Comparison of ENCODE assay signal across 14 cellular contexts in the genomic region with DNA sequence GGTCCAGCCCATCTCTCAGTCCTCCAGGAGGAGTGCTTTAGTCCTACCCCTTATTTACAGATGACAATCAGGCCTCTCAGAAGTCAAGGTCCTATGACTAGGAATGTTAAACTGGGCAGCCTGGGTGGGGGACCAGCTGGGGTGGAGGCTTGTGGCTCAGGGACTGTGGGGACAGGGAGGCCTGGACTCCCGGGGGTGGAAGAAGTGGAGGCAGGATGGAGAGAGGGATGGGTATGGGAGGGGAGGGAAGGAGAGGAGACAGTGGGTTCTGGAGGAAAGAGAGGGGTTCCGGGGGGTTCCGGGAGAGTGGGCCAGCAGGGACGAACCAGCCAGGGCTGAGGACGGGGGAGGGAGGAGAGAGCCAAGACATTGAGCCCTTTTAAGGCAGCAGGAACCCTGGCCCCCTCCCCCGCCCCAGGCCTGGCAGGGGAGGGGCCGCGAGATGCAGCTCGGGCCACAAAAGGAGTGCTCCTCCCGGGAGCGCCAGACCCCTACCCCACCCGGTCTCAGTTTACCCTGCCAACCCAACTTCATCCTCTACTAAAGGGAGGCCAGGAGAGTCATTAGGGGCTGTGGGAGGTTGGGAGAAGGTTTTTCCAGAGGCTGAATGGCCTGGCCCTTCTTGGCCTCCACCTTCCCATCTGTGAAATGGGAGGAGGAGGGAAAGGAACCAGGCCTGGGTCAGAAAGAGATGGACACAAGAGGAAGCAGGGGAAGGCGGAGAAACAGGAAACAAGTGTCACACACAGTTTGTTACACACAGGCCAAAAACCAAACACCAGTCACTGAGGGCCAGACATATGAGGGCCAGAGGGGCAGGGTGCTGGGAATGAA. TPM values are rescaled to one million over a fixed set of nuclear protein-coding genes. Genes with fewer than 3 reads are reported as not detected.
A peak's percentile ranks its signal among the peaks of the same experiment; 100 is the strongest.
DNase-seq lines count a peak whose midpoint lies in the region; ATAC-seq, FAIRE-seq and TF ChIP-seq lines count a peak whose summit lies in the region.
"Had no signal": no experiment of that assay in that cellular context is flagged by ENCODE, and none has a peak within 500 bp of the region (broad histone marks: within the 10 kb centered on the region; RNA-seq: fewer than 3 reads in every experiment).

No MANE protein-coding gene starts in this region.

- intact Hi-C loops in HepG2 (cut with micrococcal nuclease; ENCODE audit: unreplicated experiment) (no loop called here), right lobe of liver (cut with DNase I) (no loop called here), aorta (cut with DNase I) (no loop called here)

- H3K4me3 ChIP-seq in HepG2 (replicated peaks in 1 of 3; ENCODE audit: insufficient read depth in 1 of 3, low read depth in 2 of 3, low read length in 3 of 3) (no peak overlapping the region; a peak in 1 of 6 replicates), right lobe of liver (no peak overlapping the region), aorta (ENCODE audit: low read length in 2 of 2) (peak overlapping the region; percentile 62 to 76)

- H2AFZ ChIP-seq in HepG2 (ENCODE audit: low read length): no peak overlapping the region

- CTCF ChIA-PET in HepG2 (lab: Yijun Ruan, JAX; ENCODE audit: low intra/inter-chr PET ratio, low total read pairs): no interaction called here

- H3K4me1 Mint-ChIP-seq in chondrocyte (ENCODE audit: low read depth): peaks cover 47% of the 10 kb centered on the region
- H3K4me1 Mint-ChIP-seq in nephron: peaks cover 33% of the 10 kb centered on the region

- no peaks in the 10 kb centered on the region for H3K27me3 Mint-ChIP-seq in chondrocyte (ENCODE audit: low read depth)
- no peaks in the 10 kb centered on the region for H3K27me3 Mint-ChIP-seq in nephron (ENCODE audit: low read depth)
- H3K27me3 Mint-ChIP-seq: CD4-positive, CD25-positive, alpha-beta regulatory T cell had no signal

- TF ChIP-seq EP300 in HepG2 (IDR thresholded peaks at IDR 0.05; ENCODE audit: low read depth in 2 of 2, low read length in 2 of 2): no peak
- no peak for TF ChIP-seq EP300 in HepG2 (CRISPR knock-in tag; IDR thresholded peaks at IDR 0.05; ENCODE audit: borderline replicate concordance)

- TF ChIP-seq CTCF in HepG2 (CRISPR knock-in tag; IDR thresholded peaks at IDR 0.05) (no peak), right lobe of liver (IDR thresholded peaks at IDR 0.05) (no peak), chondrocyte (IDR thresholded peaks at IDR 0.05) (no peak), nephron (IDR thresholded peaks at IDR 0.05; ENCODE audit: unreplicated experiment in 3 of 3) (no peak)

- FAIRE-seq in HepG2 (lab: Jason Lieb, UNC): peak; percentile 18

- TF ChIP-seq POLR2A in HepG2 (IDR thresholded peaks at IDR 0.05; ENCODE audit: insufficient read depth in 1 of 2, low read depth in 2 of 2, low read length in 2 of 2): no peak
- no peak for TF ChIP-seq POLR2A in right lobe of liver (IDR thresholded peaks at IDR 0.05)

- WGBS in HepG2 (ENCODE audit: low lambda C conversion rate): 33% methylated on average over 9 of the region's 13 CpGs
- 30% methylated on average over 9 of the region's 13 CpGs for WGBS in right lobe of liver (ENCODE audit: insufficient coverage, low coverage, low lambda C conversion rate, missing lambda C conversion rate)
- 4 to 7% methylated on average over 10 to 13 of the region's 13 CpGs for WGBS in aorta, 2 donors

- no peak overlapping the region for H3K9ac ChIP-seq in HepG2 (ENCODE audit: insufficient read depth, low read depth, low read length)

- H3K79me2 ChIP-seq in HepG2 (ENCODE audit: insufficient read depth, low read length): no peaks in the 10 kb centered on the region

- peaks cover 3 to 4% of the 10 kb centered on the region in 2 experiments; a peak in 2 of 5 replicates for H3K36me3 ChIP-seq in HepG2 (replicated peaks in 1 of 2; ENCODE audit: control insufficient read depth in 1 of 2, insufficient read depth in 2 of 2, low read length in 2 of 2)
- H3K36me3 ChIP-seq in right lobe of liver: peaks cover 0 to 7% (median 0%) of the 10 kb centered on the region in 4 donors
- H3K36me3 ChIP-seq in aorta (ENCODE audit: control insufficient read depth in 1 of 2, insufficient read depth in 2 of 2, low read length in 1 of 2): peaks cover 0 to 18% of the 10 kb centered on the region in 2 donors

- POLR2A ChIA-PET in HepG2 (lab: Yijun Ruan, JAX): interaction anchor here (4.7 kb wide), 1 partner anchor 11 kb away, joined by 53 read pairs; a partner anchor contains a TSS

- ATAC-seq in HepG2 (peak; percentile 8), right lobe of liver (no peak), aorta (ENCODE audit: low FRiP score) (no peak)
- no peak for ATAC-seq in activated CD4-positive, CD25-positive, alpha-beta regulatory T cell treated with anti-CD3 and anti-CD28 coated beads, Interleukin-2, amount 50 U/mL, for 24 hours

- H3K4me2 ChIP-seq in HepG2 (ENCODE audit: low read depth, low read length): peak overlapping the region; percentile 75; the same call in 1 of the 2 replicates

- H3K9me3 Mint-ChIP-seq in chondrocyte (ENCODE audit: low read depth) (no peaks in the 10 kb centered on the region), nephron (no peaks in the 10 kb centered on the region)
- H3K9me3 Mint-ChIP-seq: activated naive CD8-positive, alpha-beta T cell treated with anti-CD3 and anti-CD28 coated beads, Interleukin-2, amount 10 ng/mL, durations not matched to agents 7 days and 5 days; CD4-positive, CD25-positive, alpha-beta regulatory T cell; memory B cell had no signal

- no peaks in the 10 kb centered on the region for H3K9me3 ChIP-seq in HepG2 (ENCODE audit: low read length)
- no peaks in the 10 kb centered on the region for H3K9me3 ChIP-seq in right lobe of liver
- no peaks in the 10 kb centered on the region for H3K9me3 ChIP-seq in aorta (ENCODE audit: control insufficient read depth, low read length)

- no peak overlapping the region for H3K27ac ChIP-seq in HepG2 (ENCODE audit: extremely low read length, insufficient read depth, low read length)
- no peak overlapping the region for H3K27ac ChIP-seq in right lobe of liver
- peak overlapping the region in 1 of 2 donors; percentile 73 for H3K27ac ChIP-seq in aorta (ENCODE audit: low read depth in 1 of 2, low read length in 2 of 2)

- peaks cover 35% of the 10 kb centered on the region for H3K4me1 ChIP-seq in HepG2 (ENCODE audit: insufficient read depth, low read length)
- H3K4me1 ChIP-seq in right lobe of liver: peaks cover 0 to 5% (median 0%) of the 10 kb centered on the region in 4 donors
- no peaks in the 10 kb centered on the region for H3K4me1 ChIP-seq in aorta (ENCODE audit: control insufficient read depth in 1 of 2, insufficient read depth in 2 of 2, low read length in 2 of 2)

- H3K4me3 Mint-ChIP-seq in chondrocyte (ENCODE audit: unreplicated experiment): peak overlapping the region; percentile 88
- peak overlapping the region; percentile 39 to 86 (median 83) for H3K4me3 Mint-ChIP-seq in nephron
- H3K4me3 Mint-ChIP-seq: activated CD4-positive, alpha-beta T cell treated with anti-CD3 and anti-CD28 coated beads for 36 hours; activated naive CD8-positive, alpha-beta T cell treated with anti-CD3 and anti-CD28 coated beads, Interleukin-2, amount 10 ng/mL, durations not matched to agents 7 days and 5 days had no signal

- peaks cover 4% of the 10 kb centered on the region; the same call in 1 of the 2 replicates for H4K20me1 ChIP-seq in HepG2 (ENCODE audit: insufficient read depth, low read length)

- TF ChIP-seq RAD21 in HepG2 (CRISPR knock-in tag; IDR thresholded peaks at IDR 0.05): no peak

- peaks cover 23% of the 10 kb centered on the region for H3K36me3 Mint-ChIP-seq in chondrocyte (ENCODE audit: low read depth)
- H3K36me3 Mint-ChIP-seq in nephron (ENCODE audit: low read depth): peaks cover 16% of the 10 kb centered on the region
- H3K36me3 Mint-ChIP-seq: activated naive CD8-positive, alpha-beta T cell treated with anti-CD3 and anti-CD28 coated beads, Interleukin-2, amount 10 ng/mL, durations not matched to agents 7 days and 5 days had no signal

- DNase-seq in HepG2 (ENCODE audit: low spot score) (peak; percentile 47), right lobe of liver (no peak), chondrocyte (ENCODE audit: low spot score) (no peak), aorta (peak; percentile 54 to 78), middle frontal gyrus (ENCODE audit: extremely low spot score, low spot score) (no peak), NCI-H446 (lab: John Stamatoyannopoulos, UW) (no peak)
- DNase-seq: activated CD4-positive, alpha-beta T cell treated with anti-CD3 and anti-CD28 coated beads for 36 hours; activated naive CD8-positive, alpha-beta T cell treated with anti-CD3 and anti-CD28 coated beads, Interleukin-2, amount 10 ng/mL, durations not matched to agents 7 days and 5 days; CD4-positive, CD25-positive, alpha-beta regulatory T cell; erythroblast had no signal

- H3K27ac Mint-ChIP-seq in chondrocyte (ENCODE audit: unreplicated experiment) (peak overlapping the region; percentile 79), nephron (peak overlapping the region; percentile 28 to 40 (median 38))
- H3K27ac Mint-ChIP-seq: activated CD4-positive, alpha-beta T cell treated with anti-CD3 and anti-CD28 coated beads for 36 hours; activated naive CD8-positive, alpha-beta T cell treated with anti-CD3 and anti-CD28 coated beads, Interleukin-2, amount 10 ng/mL, durations not matched to agents 7 days and 5 days; memory B cell had no signal

- in situ Hi-C loops in HepG2 (cut with HindIII; ENCODE audit: extremely low pct_ligation_motif_present, low pct_unique_long_range_greater_than_20kb): no loop called here

- BruUV-seq in HepG2 (replicated peaks; lab: Mats Ljungman, UMichigan): no TSS peak

- H3K27me3 ChIP-seq in HepG2 (ENCODE audit: control insufficient read depth in 1 of 2, insufficient read depth in 2 of 2, low read length in 2 of 2) (no peaks in the 10 kb centered on the region), right lobe of liver (no peaks in the 10 kb centered on the region), aorta (ENCODE audit: control insufficient read depth in 1 of 2, insufficient read depth in 2 of 2, low read length in 1 of 2) (no peaks in the 10 kb centered on the region)

RNA-seq across cellular contexts. Expression of a gene that starts 1.6 kb away (rescaled TPM):
- total RNA-seq in HepG2 (2016; rRNA removed; fragmentation: Illumina TruSeq; extraction: Trizol) (1.7 and 5.3 TPM in 2 replicates), right lobe of liver (10 to 100 TPM in 1 of 6 experiments, 1 to 10 TPM in 5; 4.3 to 14.9 (median 8.7) TPM), chondrocyte (95.0 to 176 TPM (median 162 TPM) in 3 replicates), aorta (100 to 1,000 TPM; 155 to 215 TPM)
- total RNA-seq in HepG2 (2016; cell fraction: cytosol; rRNA removed; fragmentation: Illumina TruSeq; extraction: Trizol; ENCODE audit: low read depth): 1.1 and 1.9 TPM in 2 replicates
- 1.5 and 4.2 TPM in 2 replicates for total RNA-seq in HepG2 (2016; cell fraction: insoluble cytoplasmic fraction; rRNA removed; fragmentation: Illumina TruSeq; extraction: Trizol)
- 2.2 and 2.7 TPM in 2 replicates for total RNA-seq in HepG2 (2016; cell fraction: membrane; rRNA removed; fragmentation: Illumina TruSeq; extraction: Trizol)
- 6.7 and 7.2 TPM in 2 replicates for total RNA-seq in HepG2 (2016; cell fraction: nucleus; rRNA removed; fragmentation: Illumina TruSeq; extraction: Trizol)
- polyA plus RNA-seq in HepG2 (2011; rRNA removed) (8.8 and 12.5 TPM in 2 replicates), aorta (100 to 1,000 TPM; 139 to 408 TPM)
- 4.4 and 5.8 TPM in 2 replicates for polyA plus RNA-seq in HepG2 (2011; cell fraction: cytosol; rRNA removed)
- polyA plus RNA-seq in HepG2 (2011; cell fraction: nucleus; rRNA removed): 119 and 127 TPM in 2 replicates
- 8.6 and 13.1 TPM in 2 replicates for polyA plus RNA-seq in HepG2 (2012)
- 0.84 and 0.86 TPM in 2 replicates for polyA plus RNA-seq in HepG2 (2016; cell fraction: cytosol; fragmentation: Illumina TruSeq; extraction: Trizol; ENCODE audit: low read depth)
- polyA plus RNA-seq in HepG2 (2016; cell fraction: insoluble cytoplasmic fraction; fragmentation: Illumina TruSeq; extraction: Trizol; ENCODE audit: low read depth): 3.2 and 3.6 TPM in 2 replicates
- 1.6 and 1.8 TPM in 2 replicates for polyA plus RNA-seq in HepG2 (2016; cell fraction: membrane; fragmentation: Illumina TruSeq; extraction: Trizol; ENCODE audit: low read depth)
- 25.3 and 34.4 TPM in 2 replicates for polyA plus RNA-seq in HepG2 (2016; cell fraction: nucleus; fragmentation: Illumina TruSeq; extraction: Trizol; ENCODE audit: insufficient read depth, low read depth)
- polyA minus RNA-seq in HepG2 (2011; rRNA and poly(A)+ RNA removed; ENCODE audit: low replicate concordance): 6.3 and 12.8 TPM in 2 replicates
- 2.5 and 4.2 TPM in 2 replicates for polyA minus RNA-seq in HepG2 (2011; cell fraction: cytosol; rRNA and poly(A)+ RNA removed)
- polyA minus RNA-seq in HepG2 (2011; cell fraction: nucleus; rRNA and poly(A)+ RNA removed): 11.6 and 14.0 TPM in 2 replicates

RNA-seq across cellular contexts. Expression of a gene that starts 11.6 kb away (rescaled TPM):
- total RNA-seq in HepG2 (2016; rRNA removed; fragmentation: Illumina TruSeq; extraction: Trizol): 8.2 and 10.5 TPM in 2 replicates
- 1.3 and 1.5 TPM in 2 replicates for total RNA-seq in HepG2 (2016; cell fraction: cytosol; rRNA removed; fragmentation: Illumina TruSeq; extraction: Trizol; ENCODE audit: low read depth)
- 7.3 and 10.6 TPM in 2 replicates for total RNA-seq in HepG2 (2016; cell fraction: insoluble cytoplasmic fraction; rRNA removed; fragmentation: Illumina TruSeq; extraction: Trizol)
- total RNA-seq in HepG2 (2016; cell fraction: membrane; rRNA removed; fragmentation: Illumina TruSeq; extraction: Trizol): 4.0 and 4.6 TPM in 2 replicates
- total RNA-seq in HepG2 (2016; cell fraction: nucleus; rRNA removed; fragmentation: Illumina TruSeq; extraction: Trizol): 6.6 and 7.6 TPM in 2 replicates
- 7.7 and 8.8 TPM in 2 replicates for polyA plus RNA-seq in HepG2 (2011; rRNA removed)
- 3.7 and 8.8 TPM in 2 replicates for polyA plus RNA-seq in HepG2 (2011; cell fraction: cytosol; rRNA removed)
- polyA plus RNA-seq in HepG2 (2011; cell fraction: nucleus; rRNA removed): 42.0 and 54.7 TPM in 2 replicates
- 3.5 and 3.6 TPM in 2 replicates for polyA plus RNA-seq in HepG2 (2012)
- polyA plus RNA-seq in HepG2 (2016; cell fraction: cytosol; fragmentation: Illumina TruSeq; extraction: Trizol; ENCODE audit: low read depth): 1.6 and 2.0 TPM in 2 replicates
- 12.0 and 14.3 TPM in 2 replicates for polyA plus RNA-seq in HepG2 (2016; cell fraction: insoluble cytoplasmic fraction; fragmentation: Illumina TruSeq; extraction: Trizol; ENCODE audit: low read depth)
- 3.6 and 4.7 TPM in 2 replicates for polyA plus RNA-seq in HepG2 (2016; cell fraction: membrane; fragmentation: Illumina TruSeq; extraction: Trizol; ENCODE audit: low read depth)
- 20.0 and 20.3 TPM in 2 replicates for polyA plus RNA-seq in HepG2 (2016; cell fraction: nucleus; fragmentation: Illumina TruSeq; extraction: Trizol; ENCODE audit: insufficient read depth, low read depth)
- 6.7 and 12.9 TPM in 2 replicates for polyA minus RNA-seq in HepG2 (2011; rRNA and poly(A)+ RNA removed; ENCODE audit: low replicate concordance)
- polyA minus RNA-seq in HepG2 (2011; cell fraction: cytosol; rRNA and poly(A)+ RNA removed): 6.0 and 6.6 TPM in 2 replicates
- 8.2 and 8.5 TPM in 2 replicates for polyA minus RNA-seq in HepG2 (2011; cell fraction: nucleus; rRNA and poly(A)+ RNA removed)
- total RNA-seq in right lobe of liver: 10 to 100 TPM in 3 of 6 experiments, 1 to 10 TPM in 3; 7.8 to 11.6 (median 9.5) TPM
- 29.3 to 33.8 TPM (median 33.0 TPM) in 3 replicates for total RNA-seq in chondrocyte
- 10 to 100 TPM; 17.8 to 27.3 TPM for total RNA-seq in aorta
- 10 to 100 TPM in 1 of 2 donors, 1 to 10 TPM in 1; 8.1 to 34.4 TPM for polyA plus RNA-seq in aorta

RNA-seq across cellular contexts. Expression of a gene that starts 12.0 kb away (rescaled TPM):
- total RNA-seq in HepG2 (2016; rRNA removed; fragmentation: Illumina TruSeq; extraction: Trizol) (11.0 and 14.9 TPM in 2 replicates), right lobe of liver (10 to 100 TPM in 4 of 6 experiments, 1 to 10 TPM in 2; 8.3 to 14.3 (median 11.9) TPM), chondrocyte (77.6 to 83.0 TPM (median 79.4 TPM) in 3 replicates), aorta (10 to 100 TPM; 70.7 TPM)
- 22.5 and 32.3 TPM in 2 replicates for total RNA-seq in HepG2 (2016; cell fraction: cytosol; rRNA removed; fragmentation: Illumina TruSeq; extraction: Trizol; ENCODE audit: low read depth)
- total RNA-seq in HepG2 (2016; cell fraction: insoluble cytoplasmic fraction; rRNA removed; fragmentation: Illumina TruSeq; extraction: Trizol): 9.3 and 16.3 TPM in 2 replicates
- total RNA-seq in HepG2 (2016; cell fraction: membrane; rRNA removed; fragmentation: Illumina TruSeq; extraction: Trizol): 40.0 and 43.7 TPM in 2 replicates
- total RNA-seq in HepG2 (2016; cell fraction: nucleus; rRNA removed; fragmentation: Illumina TruSeq; extraction: Trizol): 11.1 and 14.4 TPM in 2 replicates
- polyA plus RNA-seq in HepG2 (2011; rRNA removed) (10.3 and 12.4 TPM in 2 replicates), aorta (10 to 100 TPM; 20.9 to 62.2 TPM)
- 6.3 and 9.0 TPM in 2 replicates for polyA plus RNA-seq in HepG2 (2011; cell fraction: cytosol; rRNA removed)
- 44.3 and 58.8 TPM in 2 replicates for polyA plus RNA-seq in HepG2 (2011; cell fraction: nucleus; rRNA removed)
- polyA plus RNA-seq in HepG2 (2012): 8.3 and 9.5 TPM in 2 replicates
- polyA plus RNA-seq in HepG2 (2016; cell fraction: cytosol; fragmentation: Illumina TruSeq; extraction: Trizol; ENCODE audit: low read depth): 34.5 and 34.9 TPM in 2 replicates
- polyA plus RNA-seq in HepG2 (2016; cell fraction: insoluble cytoplasmic fraction; fragmentation: Illumina TruSeq; extraction: Trizol; ENCODE audit: low read depth): 9.9 and 14.4 TPM in 2 replicates
- 36.7 and 38.5 TPM in 2 replicates for polyA plus RNA-seq in HepG2 (2016; cell fraction: membrane; fragmentation: Illumina TruSeq; extraction: Trizol; ENCODE audit: low read depth)
- polyA plus RNA-seq in HepG2 (2016; cell fraction: nucleus; fragmentation: Illumina TruSeq; extraction: Trizol; ENCODE audit: insufficient read depth, low read depth): 22.1 and 22.4 TPM in 2 replicates
- polyA minus RNA-seq in HepG2 (2011; rRNA and poly(A)+ RNA removed; ENCODE audit: low replicate concordance): 29.8 and 32.2 TPM in 2 replicates
- polyA minus RNA-seq in HepG2 (2011; cell fraction: cytosol; rRNA and poly(A)+ RNA removed): 10.3 and 11.4 TPM in 2 replicates
- 33.9 and 38.2 TPM in 2 replicates for polyA minus RNA-seq in HepG2 (2011; cell fraction: nucleus; rRNA and poly(A)+ RNA removed)

RNA-seq across cellular contexts. Expression of a gene that starts 34.4 kb away (rescaled TPM):
- total RNA-seq in HepG2 (2016; rRNA removed; fragmentation: Illumina TruSeq; extraction: Trizol) (0.07 TPM in 1 of 2 replicates, not detected in the other), right lobe of liver (not detected), chondrocyte (0.15 TPM in 1 of 3 replicates, not detected in the others), aorta (under 1 TPM; 0.15 to 0.23 TPM)
- total RNA-seq in HepG2 (2016; cell fraction: cytosol; rRNA removed; fragmentation: Illumina TruSeq; extraction: Trizol; ENCODE audit: low read depth): not detected in 2 replicates
- total RNA-seq in HepG2 (2016; cell fraction: insoluble cytoplasmic fraction; rRNA removed; fragmentation: Illumina TruSeq; extraction: Trizol): 0.11 TPM in 1 of 2 replicates, not detected in the other
- total RNA-seq in HepG2 (2016; cell fraction: membrane; rRNA removed; fragmentation: Illumina TruSeq; extraction: Trizol): not detected in 2 replicates
- total RNA-seq in HepG2 (2016; cell fraction: nucleus; rRNA removed; fragmentation: Illumina TruSeq; extraction: Trizol): 0.31 TPM in 1 of 2 replicates, not detected in the other
- polyA plus RNA-seq in HepG2 (2011; rRNA removed) (0.03 TPM in 1 of 2 replicates, not detected in the other), aorta (not detected)
- polyA plus RNA-seq in HepG2 (2011; cell fraction: cytosol; rRNA removed): not detected in 2 replicates
- polyA plus RNA-seq in HepG2 (2011; cell fraction: nucleus; rRNA removed): 0.45 and 0.59 TPM in 2 replicates
- not detected in 2 replicates for polyA plus RNA-seq in HepG2 (2012)
- not detected in 2 replicates for polyA plus RNA-seq in HepG2 (2016; cell fraction: cytosol; fragmentation: Illumina TruSeq; extraction: Trizol; ENCODE audit: low read depth)
- not detected in 2 replicates for polyA plus RNA-seq in HepG2 (2016; cell fraction: insoluble cytoplasmic fraction; fragmentation: Illumina TruSeq; extraction: Trizol; ENCODE audit: low read depth)
- not detected in 2 replicates for polyA plus RNA-seq in HepG2 (2016; cell fraction: membrane; fragmentation: Illumina TruSeq; extraction: Trizol; ENCODE audit: low read depth)
- not detected in 2 replicates for polyA plus RNA-seq in HepG2 (2016; cell fraction: nucleus; fragmentation: Illumina TruSeq; extraction: Trizol; ENCODE audit: insufficient read depth, low read depth)
- 0.26 and 0.50 TPM in 2 replicates for polyA minus RNA-seq in HepG2 (2011; rRNA and poly(A)+ RNA removed; ENCODE audit: low replicate concordance)
- polyA minus RNA-seq in HepG2 (2011; cell fraction: cytosol; rRNA and poly(A)+ RNA removed): not detected in 2 replicates
- polyA minus RNA-seq in HepG2 (2011; cell fraction: nucleus; rRNA and poly(A)+ RNA removed): 0.26 and 0.99 TPM in 2 replicates
- total RNA-seq: M059J had no signal
- polyA plus RNA-seq: CD4-positive, CD25-positive, alpha-beta regulatory T cell had no signal

RNA-seq across cellular contexts. Expression of a gene that starts 47.4 kb away (rescaled TPM):
- total RNA-seq in HepG2 (2016; rRNA removed; fragmentation: Illumina TruSeq; extraction: Trizol): not detected in 2 replicates
- not detected in 2 replicates for total RNA-seq in HepG2 (2016; cell fraction: cytosol; rRNA removed; fragmentation: Illumina TruSeq; extraction: Trizol; ENCODE audit: low read depth)
- not detected in 2 replicates for total RNA-seq in HepG2 (2016; cell fraction: insoluble cytoplasmic fraction; rRNA removed; fragmentation: Illumina TruSeq; extraction: Trizol)
- total RNA-seq in HepG2 (2016; cell fraction: membrane; rRNA removed; fragmentation: Illumina TruSeq; extraction: Trizol): not detected in 2 replicates
- not detected in 2 replicates for total RNA-seq in HepG2 (2016; cell fraction: nucleus; rRNA removed; fragmentation: Illumina TruSeq; extraction: Trizol)
- polyA plus RNA-seq in HepG2 (2011; rRNA removed): not detected in 2 replicates
- 0.03 TPM in 2 replicates for polyA plus RNA-seq in HepG2 (2011; cell fraction: cytosol; rRNA removed)
- polyA plus RNA-seq in HepG2 (2011; cell fraction: nucleus; rRNA removed): 0.10 TPM in 2 replicates
- 0.07 TPM in 1 of 2 replicates, not detected in the other for polyA plus RNA-seq in HepG2 (2012)
- polyA plus RNA-seq in HepG2 (2016; cell fraction: cytosol; fragmentation: Illumina TruSeq; extraction: Trizol; ENCODE audit: low read depth): not detected in 2 replicates
- polyA plus RNA-seq in HepG2 (2016; cell fraction: insoluble cytoplasmic fraction; fragmentation: Illumina TruSeq; extraction: Trizol; ENCODE audit: low read depth): not detected in 2 replicates
- not detected in 2 replicates for polyA plus RNA-seq in HepG2 (2016; cell fraction: membrane; fragmentation: Illumina TruSeq; extraction: Trizol; ENCODE audit: low read depth)
- polyA plus RNA-seq in HepG2 (2016; cell fraction: nucleus; fragmentation: Illumina TruSeq; extraction: Trizol; ENCODE audit: insufficient read depth, low read depth): not detected in 2 replicates
- polyA minus RNA-seq in HepG2 (2011; rRNA and poly(A)+ RNA removed; ENCODE audit: low replicate concordance): 0.09 TPM in 1 of 2 replicates, not detected in the other
- polyA minus RNA-seq in HepG2 (2011; cell fraction: cytosol; rRNA and poly(A)+ RNA removed): not detected in 2 replicates
- polyA minus RNA-seq in HepG2 (2011; cell fraction: nucleus; rRNA and poly(A)+ RNA removed): not detected in 2 replicates
- total RNA-seq in right lobe of liver: under 1 TPM in 1 of 6 experiments, not detected in 5; 0.24 TPM
- total RNA-seq in chondrocyte: not detected in 3 replicates
- total RNA-seq in aorta: not detected
- polyA plus RNA-seq in aorta: not detected
- total RNA-seq: activated CD4-positive, alpha-beta T cell treated with anti-CD3 and anti-CD28 coated beads for 36 hours; activated naive CD8-positive, alpha-beta T cell treated with anti-CD3 and anti-CD28 coated beads, Interleukin-2, amount 10 ng/mL, durations not matched to agents 7 days and 5 days; CD4-positive, CD25-positive, alpha-beta regulatory T cell had no signal
- polyA plus RNA-seq: CD4-positive, CD25-positive, alpha-beta regulatory T cell had no signal

Comparison
In these comparisons a context has a peak if more than half of its experiments do, and no peak if none do; other contexts are left out.
1. DNase-seq: peak in HepG2 (single experiment) and aorta (2 of 2); none in right lobe of liver (0 of 3), chondrocyte (single experiment), middle frontal gyrus (single experiment) and NCI-H446 (0 of 2).
2. H3K4me3 ChIP-seq: peak in aorta (2 of 2); none in HepG2 (0 of 3) and right lobe of liver (0 of 3).